Comparison of ENCODE assay signal across 13 cellular contexts in the genomic region with DNA sequence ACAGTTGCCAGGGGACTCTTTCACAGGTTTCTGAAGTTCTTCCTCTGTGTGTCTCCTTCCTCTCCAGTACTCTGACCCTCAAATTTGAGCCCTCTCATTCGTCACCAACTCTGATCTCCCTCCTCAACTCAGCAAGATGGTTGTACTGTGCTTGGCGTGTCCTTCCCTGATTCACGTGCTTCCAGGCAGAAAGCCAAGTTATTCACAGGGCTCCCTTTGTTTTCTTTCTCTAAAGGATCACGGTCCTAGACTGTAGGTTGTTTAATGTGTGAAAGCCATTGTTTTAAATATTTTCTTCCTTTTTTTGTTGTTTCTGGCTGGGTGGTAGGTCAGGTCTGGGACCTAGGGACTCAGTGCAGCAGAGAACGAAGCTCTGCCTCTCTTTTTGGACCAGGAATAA.
DNase-seq lines count a peak whose midpoint lies in the region; ATAC-seq and TF ChIP-seq lines count a peak whose summit lies in the region.
"Had no signal": no experiment of that assay in that cellular context is flagged by ENCODE, and none has a peak within 500 bp of the region (broad histone marks: within the 10 kb centered on the region; RNA-seq: fewer than 3 reads in every experiment).

No MANE protein-coding gene starts in this region.

- ATAC-seq in GM21528 (IDR thresholded peaks at IDR 0.05; ENCODE audit: low FRiP score, unreplicated experiment): no peak

- peak overlapping the region; percentile 1 for H3K27ac Mint-ChIP-seq in nephron progenitor cell
- H3K27ac Mint-ChIP-seq: T-helper 2 cell treated with Interferon-gamma antibody and Interleukin-4, amounts not matched to agents 5 μg/mL and 100 μg/mL, for 36 hours had no signal

- peaks cover 8% of the 10 kb centered on the region for H3K4me1 Mint-ChIP-seq in nephron progenitor cell

- no peak overlapping the region for H3K4me3 ChIP-seq in effector memory CD4-positive, alpha-beta T cell (ENCODE audit: insufficient read depth, low read depth, low read length, poor library complexity, severe bottlenecking)
- H3K4me3 ChIP-seq: ovary had no signal

- peaks cover 4% of the 10 kb centered on the region for H3K9me3 Mint-ChIP-seq in nephron progenitor cell
- H3K9me3 Mint-ChIP-seq: T-helper 2 cell treated with Interferon-gamma antibody and Interleukin-4, amounts not matched to agents 5 μg/mL and 100 μg/mL, for 36 hours had no signal

- peaks cover 7% of the 10 kb centered on the region for H3K27me3 Mint-ChIP-seq in nephron progenitor cell (ENCODE audit: low read depth, poor library complexity)

- no peak for TF ChIP-seq CTCF in nephron progenitor cell (IDR thresholded peaks at IDR 0.05)

- DNase-seq in Ammon's horn (ENCODE audit: low spot score): peak; percentile 17
- DNase-seq in NCI-H1105 treated with DMSO at 0.1 percent for 48 hours (lab: John Stamatoyannopoulos, UW): peak; percentile 36
- peak; percentile 94 for DNase-seq in dermis blood vessel endothelial cell
- no peak for DNase-seq in nephron progenitor cell
- no peak for DNase-seq in effector memory CD4-positive, alpha-beta T cell
- DNase-seq in activated CD4-positive, CD25-positive, alpha-beta regulatory T cell treated with anti-CD3 and anti-CD28 coated beads, Interleukin-2, amount 50 U/mL, for 72 hours: no peak
- no peak for DNase-seq in RKO (ENCODE audit: low spot score)
- DNase-seq: activated CD4-positive, alpha-beta T cell treated with anti-CD3 and anti-CD28 coated beads, Interleukin-2, amount 50 U/mL, for 1 hour; cortex of kidney; NCI-H524 treated with DMSO at 0.1 percent for 48 hours; ovary had no signal

- no peaks in the 10 kb centered on the region for H3K9me3 ChIP-seq in effector memory CD4-positive, alpha-beta T cell (ENCODE audit: control insufficient read depth, low read length)
- H3K9me3 ChIP-seq: ovary had no signal

- no peak overlapping the region for H3K4me3 Mint-ChIP-seq in nephron progenitor cell
- H3K4me3 Mint-ChIP-seq: T-helper 2 cell treated with Interferon-gamma antibody and Interleukin-4, amounts not matched to agents 5 μg/mL and 100 μg/mL, for 36 hours had no signal

- no peaks in the 10 kb centered on the region for H3K36me3 Mint-ChIP-seq in nephron progenitor cell (ENCODE audit: low read depth)

- H3K27me3 ChIP-seq in effector memory CD4-positive, alpha-beta T cell (replicated peaks; ENCODE audit: control insufficient read depth, insufficient read depth, low read length, poor library complexity, severe bottlenecking): no peaks in the 10 kb centered on the region
- H3K27me3 ChIP-seq: ovary had no signal

- H3K27ac ChIP-seq in effector memory CD4-positive, alpha-beta T cell (ENCODE audit: insufficient read depth, low read length, poor library complexity, severe bottlenecking): no peak overlapping the region
- H3K27ac ChIP-seq: ovary had no signal

- H3K36me3 ChIP-seq in effector memory CD4-positive, alpha-beta T cell (ENCODE audit: control insufficient read depth, insufficient read depth, low read length): no peaks in the 10 kb centered on the region
- H3K36me3 ChIP-seq: ovary had no signal

- H3K4me1 ChIP-seq in effector memory CD4-positive, alpha-beta T cell (ENCODE audit: control insufficient read depth, insufficient read depth, low read length, poor library complexity, severe bottlenecking): no peaks in the 10 kb centered on the region

Comparison
In these comparisons a context has a peak if more than half of its experiments do, and no peak if none do; other contexts are left out.
1. DNase-seq: peak in Ammon's horn (single experiment), NCI-H1105 treated with DMSO at 0.1 percent for 48 hours (single experiment) and dermis blood vessel endothelial cell (single experiment); none in nephron progenitor cell (single experiment), effector memory CD4-positive, alpha-beta T cell (0 of 3), activated CD4-positive, CD25-positive, alpha-beta regulatory T cell treated with anti-CD3 and anti-CD28 coated beads, Interleukin-2, amount 50 U/mL, for 72 hours (single experiment) and RKO (single experiment).